22 cellular contexts compared by ENCODE assay signal in the genomic region with DNA sequence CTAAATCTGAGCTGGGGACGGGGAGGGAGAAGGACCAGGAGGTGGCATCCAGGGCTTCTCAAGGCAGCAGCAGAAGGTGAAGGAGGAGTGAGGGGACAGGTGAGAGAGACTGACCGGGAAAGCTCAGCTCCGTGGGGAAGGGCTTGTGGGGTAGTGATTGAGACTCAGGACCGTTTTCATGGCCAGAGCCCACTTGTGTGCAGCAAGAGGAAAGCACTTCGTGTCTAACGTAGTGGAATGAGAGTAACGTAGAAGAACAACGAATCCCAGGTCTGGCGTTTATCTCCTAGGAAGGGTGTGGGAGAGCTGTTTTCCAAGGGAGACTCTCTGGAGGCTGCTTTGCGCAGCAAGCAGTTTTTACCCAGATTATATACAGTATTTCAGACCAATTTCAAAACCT. TPM values are rescaled to one million over a fixed set of nuclear protein-coding genes. Genes with fewer than 3 reads are reported as not detected.
DNase-seq lines count a peak whose midpoint lies in the region; ATAC-seq, FAIRE-seq and TF ChIP-seq lines count a peak whose summit lies in the region.
"Had no signal": no experiment of that assay in that cellular context is flagged by ENCODE, and none has a peak within 500 bp of the region (broad histone marks: within the 10 kb centered on the region; RNA-seq: fewer than 3 reads in every experiment).

No MANE protein-coding gene starts in this region.

- H3K4me1 ChIP-seq in BLaER1 (peaks cover 41% of the 10 kb centered on the region), astrocyte (ENCODE audit: insufficient read depth, low read length) (peaks cover 28% of the 10 kb centered on the region)
- peaks cover 7 to 16% of the 10 kb centered on the region in 2 donors for H3K4me1 ChIP-seq in naive thymus-derived CD4-positive, alpha-beta T cell (ENCODE audit: control insufficient read depth in 2 of 2, insufficient read depth in 2 of 2, low read length in 2 of 2)

- peak overlapping the region; percentile 61 for H3K4me3 Mint-ChIP-seq in astrocyte (ENCODE audit: unreplicated experiment)
- peak overlapping the region in 9 of 10 donors; percentile 56 to 82 (median 71) for H3K4me3 Mint-ChIP-seq in naive thymus-derived CD4-positive, alpha-beta T cell

- no peak for ATAC-seq in naive thymus-derived CD4-positive, alpha-beta T cell
- ATAC-seq in GM19463 (IDR thresholded peaks at IDR 0.05; ENCODE audit: unreplicated experiment) = no peak
- ATAC-seq: heart left ventricle, left colon had no signal

- peak overlapping the region; percentile 100 for H3K4me2 ChIP-seq in BLaER1
- H3K4me2 ChIP-seq in astrocyte (ENCODE audit: low read length) = no peak overlapping the region

- H3K36me3 Mint-ChIP-seq in astrocyte (ENCODE audit: low read depth, unreplicated experiment) = no peaks in the 10 kb centered on the region
- H3K36me3 Mint-ChIP-seq in naive thymus-derived CD4-positive, alpha-beta T cell = peaks cover 0 to 6% (median 0%) of the 10 kb centered on the region in 5 donors

- H3K27ac ChIP-seq in BLaER1 = no peak overlapping the region
- no peak overlapping the region for H3K27ac ChIP-seq in astrocyte (ENCODE audit: low read depth, low read length)
- no peak overlapping the region for H3K27ac ChIP-seq in naive thymus-derived CD4-positive, alpha-beta T cell (ENCODE audit: low read depth, low read length)
- H3K27ac ChIP-seq: esophagus muscularis mucosa, heart left ventricle, right lobe of liver had no signal

- H3K9me3 Mint-ChIP-seq in astrocyte (ENCODE audit: unreplicated experiment) = no peaks in the 10 kb centered on the region
- H3K9me3 Mint-ChIP-seq in naive thymus-derived CD4-positive, alpha-beta T cell = peaks cover 0 to 3% (median 0%) of the 10 kb centered on the region in 11 donors

- intact Hi-C loops in naive thymus-derived CD4-positive, alpha-beta T cell (cut with micrococcal nuclease) = no loop called here

- CTCF ChIA-PET in naive thymus-derived CD4-positive, alpha-beta T cell (lab: Charles Lee) = no interaction called here

- no peaks in the 10 kb centered on the region for H3K36me3 ChIP-seq in BLaER1
- no peaks in the 10 kb centered on the region; the same call in 1 of the 2 replicates for H3K36me3 ChIP-seq in H7 (replicated peaks; ENCODE audit: control insufficient read depth, insufficient read depth, low read length)
- no peaks in the 10 kb centered on the region for H3K36me3 ChIP-seq in astrocyte (ENCODE audit: insufficient read depth, low read length)
- no peaks in the 10 kb centered on the region for H3K36me3 ChIP-seq in naive thymus-derived CD4-positive, alpha-beta T cell (ENCODE audit: control insufficient read depth in 2 of 3, insufficient read depth in 3 of 3, low read length in 3 of 3)
- H3K36me3 ChIP-seq: esophagus muscularis mucosa, heart left ventricle, right lobe of liver had no signal

- peak; percentile 35 for DNase-seq in H7
- DNase-seq in astrocyte (ENCODE audit: low read depth) = no peak
- DNase-seq in naive thymus-derived CD4-positive, alpha-beta T cell = no peak
- no peak for DNase-seq in germinal center (ENCODE audit: low spot score)
- no peak for DNase-seq in NK-92 treated with Interleukin-12 subunit alpha and Interleukin-12 subunit beta, amount 100 ng/mL, for 24 hours (lab: John Stamatoyannopoulos, UW)
- no peak for DNase-seq in NCI-H1048 (lab: John Stamatoyannopoulos, UW)
- DNase-seq: aorta; DMS 273 treated with DMSO at 0.1 percent for 48 hours; heart left ventricle; MM.1S; NCI-H2029 treated with DMSO at 0.1 percent for 48 hours; NCI-H82; right lobe of liver; RPMI8226; stimulated activated CD4-positive, alpha-beta T cell treated with anti-CD3 and anti-CD28 coated beads, Interleukin-2, amount 100 ng/mL, for 48 hours; stimulated activated CD8-positive, alpha-beta memory T cell treated with anti-CD3 and anti-CD28 coated beads, Interleukin-4, amount 100 ng/mL, for 48 hours had no signal

- H3K27me3 Mint-ChIP-seq in astrocyte (ENCODE audit: low read depth, unreplicated experiment) = peaks cover 7% of the 10 kb centered on the region
- peaks cover 39 to 66% (median 57%) of the 10 kb centered on the region in 5 donors for H3K27me3 Mint-ChIP-seq in naive thymus-derived CD4-positive, alpha-beta T cell

- H3K4me1 Mint-ChIP-seq in astrocyte (ENCODE audit: low read depth, unreplicated experiment) = peaks cover 8% of the 10 kb centered on the region
- H3K4me1 Mint-ChIP-seq in naive thymus-derived CD4-positive, alpha-beta T cell = peaks cover 6 to 18% (median 14%) of the 10 kb centered on the region in 7 donors

- H3K9me3 ChIP-seq in BLaER1 (no peaks in the 10 kb centered on the region; the same call in 1 of the 2 replicates), astrocyte (ENCODE audit: insufficient read depth, low read depth, low read length) (no peaks in the 10 kb centered on the region)
- no peaks in the 10 kb centered on the region for H3K9me3 ChIP-seq in naive thymus-derived CD4-positive, alpha-beta T cell (ENCODE audit: control insufficient read depth in 2 of 3, low read length in 3 of 3)
- H3K9me3 ChIP-seq: esophagus muscularis mucosa, heart left ventricle, right lobe of liver had no signal

- H3K27me3 ChIP-seq in BLaER1 = peaks cover 80% of the 10 kb centered on the region
- H3K27me3 ChIP-seq in H7 (ENCODE audit: control insufficient read depth, insufficient read depth, low read length) = peaks cover 2% of the 10 kb centered on the region; the same call in 1 of the 2 replicates
- peaks cover 37% of the 10 kb centered on the region for H3K27me3 ChIP-seq in astrocyte (ENCODE audit: insufficient read depth, low read length)
- H3K27me3 ChIP-seq in naive thymus-derived CD4-positive, alpha-beta T cell (ENCODE audit: control insufficient read depth in 2 of 2, insufficient read depth in 2 of 2, low read length in 2 of 2) = peaks cover 0 to 18% of the 10 kb centered on the region in 2 donors

- H3K79me2 ChIP-seq in astrocyte (ENCODE audit: insufficient read depth, low read length) = no peaks in the 10 kb centered on the region

- H4K20me1 ChIP-seq in BLaER1 = peaks cover 42% of the 10 kb centered on the region
- H4K20me1 ChIP-seq in astrocyte (ENCODE audit: insufficient read depth, low read length) = no peaks in the 10 kb centered on the region

- no peak for TF ChIP-seq CTCF in astrocyte (IDR thresholded peaks at IDR 0.05; ENCODE audit: insufficient read depth, low read depth, low read length)

- POLR2A ChIA-PET in naive thymus-derived CD4-positive, alpha-beta T cell (lab: Charles Lee) = interaction anchor here (0.7 kb wide), 1 partner anchor 1862 kb away, joined by 3 read pairs; no protein-coding TSS in a partner anchor

- H2AFZ ChIP-seq in astrocyte (ENCODE audit: low read depth, low read length) = no peak overlapping the region

- H3K4me3 ChIP-seq in BLaER1 (no peak overlapping the region), H7 (ENCODE audit: insufficient read depth, low read depth, low read length) (no peak overlapping the region), astrocyte (ENCODE audit: insufficient read depth, low read depth, low read length) (no peak overlapping the region)
- H3K4me3 ChIP-seq in naive thymus-derived CD4-positive, alpha-beta T cell (ENCODE audit: low read length) = no peak overlapping the region

- no peak for FAIRE-seq in astrocyte (lab: Jason Lieb, UNC)
- FAIRE-seq: H54, HTR-8/SVneo had no signal

- H3K9ac ChIP-seq in BLaER1 (no peak overlapping the region), astrocyte (ENCODE audit: low read length) (no peak overlapping the region)

- H3K27ac Mint-ChIP-seq in astrocyte (ENCODE audit: unreplicated experiment) = no peak overlapping the region
- no peak overlapping the region for H3K27ac Mint-ChIP-seq in naive thymus-derived CD4-positive, alpha-beta T cell

RNA-seq across cellular contexts. Expression of gene CDH3, which starts 1.3 kb away (rescaled TPM):
- total RNA-seq in H7 (2014; rRNA removed; shearing (Covaris generic)) = 90.2 and 115 TPM in 2 replicates
- total RNA-seq in astrocyte = 13.2 and 14.1 TPM in 2 replicates
- total RNA-seq in naive thymus-derived CD4-positive, alpha-beta T cell = under 1 TPM in 4 of 5 experiments, not detected in 1; 0.24 to 0.78 (median 0.43) TPM
- under 1 TPM in 1 of 2 donors, not detected in 1; 0.68 TPM for polyA plus RNA-seq in naive thymus-derived CD4-positive, alpha-beta T cell
